In the genomic region with DNA sequence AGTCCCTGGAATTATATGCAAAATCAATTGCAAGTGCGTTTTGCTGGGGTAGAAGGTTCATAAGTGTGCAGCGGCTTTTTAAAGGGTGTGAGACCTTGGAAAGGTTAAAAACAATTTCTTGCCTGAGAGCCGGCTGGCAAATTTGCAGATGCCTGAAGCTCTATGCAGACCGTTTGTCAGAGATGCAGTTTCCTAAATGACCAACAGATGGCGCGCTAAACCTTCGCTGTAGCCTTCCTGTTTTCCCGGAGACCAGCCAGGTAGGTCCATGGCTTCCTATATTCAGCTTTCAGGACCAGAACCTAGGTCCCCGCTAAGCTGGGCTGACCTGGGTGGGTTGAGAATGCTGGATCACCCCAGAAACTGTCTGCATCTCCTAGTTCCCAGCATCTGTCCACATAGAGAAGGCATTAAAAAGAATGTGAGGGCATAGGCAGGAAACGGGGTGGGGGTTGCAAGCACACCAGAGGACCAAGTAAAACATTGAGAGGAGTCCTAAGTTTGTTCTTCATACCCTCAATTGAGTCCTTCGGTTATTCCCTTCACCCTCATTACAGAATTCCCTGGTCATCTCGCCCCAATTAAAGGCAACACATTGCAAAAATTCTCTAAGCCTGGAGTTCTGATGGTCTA, we compare ENCODE assay signal across 8 cellular contexts. TPM values are rescaled to one million over a fixed set of nuclear protein-coding genes. Genes with fewer than 3 reads are reported as not detected.
DNase-seq lines count a peak whose midpoint lies in the region; ATAC-seq and TF ChIP-seq lines count a peak whose summit lies in the region.

No MANE protein-coding gene starts in this region.

- H4K20me1 ChIP-seq in PC-9 (ENCODE audit: insufficient read depth), result no peaks in the 10 kb centered on the region

- H3K4me3 ChIP-seq in PC-9, result no peak overlapping the region
- H3K4me3 ChIP-seq in adrenal gland, result no peak overlapping the region
- H3K4me3 ChIP-seq in heart right ventricle, result no peak overlapping the region

- BruUV-seq in PC-9 (replicated peaks; lab: Mats Ljungman, UMichigan), result no TSS peak

- H3K9me3 ChIP-seq in PC-9 (ENCODE audit: insufficient read depth, low read depth), result no peaks in the 10 kb centered on the region
- H3K9me3 ChIP-seq in adrenal gland (replicated peaks in 1 of 3), result no peaks in the 10 kb centered on the region
- peaks cover 0 to 10% (median 0%) of the 10 kb centered on the region in 11 donors for H3K9me3 ChIP-seq in heart right ventricle

- H3K27ac ChIP-seq in PC-9 (no peak overlapping the region), adrenal gland (no peak overlapping the region), heart right ventricle (no peak overlapping the region)

- POLR2A ChIA-PET in PC-9 (lab: Charles Lee; ENCODE audit: unreplicated experiment), result no interaction called here

- intact Hi-C loops in PC-9 (cut with micrococcal nuclease; ENCODE audit: unreplicated experiment) (loop anchor here (1.0 to 10.0 kb wide), 5 partner anchors 132 to 483 kb away; no protein-coding TSS in a partner anchor), adrenal gland (cut with DNase I) (loop anchor here (5.0 to 10.0 kb wide), 4 partner anchors 152 to 470 kb away; no protein-coding TSS in a partner anchor), heart right ventricle (cut with DNase I) (loop anchor here (1.0 to 10.0 kb wide), 13 partner anchors 126 to 470 kb away; no protein-coding TSS in a partner anchor)

- no peaks in the 10 kb centered on the region for H3K4me1 ChIP-seq in PC-9 (replicated peaks; ENCODE audit: insufficient read depth)
- H3K4me1 ChIP-seq in adrenal gland (replicated peaks in 1 of 2), result no peaks in the 10 kb centered on the region
- H3K4me1 ChIP-seq in heart right ventricle, result no peaks in the 10 kb centered on the region

- WGBS in adrenal gland, 4 donors, result 12 to 16% (median 13%) methylated on average over 12 of the region's 12 CpGs
- WGBS in heart right ventricle, 2 donors, result 15 to 18% methylated on average over 12 of the region's 12 CpGs

- no peaks in the 10 kb centered on the region for H3K9me2 ChIP-seq in PC-9 (ENCODE audit: insufficient read depth)

- H3K27me3 ChIP-seq in PC-9 (ENCODE audit: insufficient read depth, low read depth) (peaks cover 37% of the 10 kb centered on the region), adrenal gland (peaks cover 16% of the 10 kb centered on the region), heart right ventricle (peaks cover 0 to 58% (median 42%) of the 10 kb centered on the region in 7 donors)

- CTCF ChIA-PET in PC-9 (lab: Charles Lee), result interaction anchor here (0.5 to 1.4 kb wide), 4 partner anchors 222 to 483 kb away, joined by 3 to 8 read pairs (median 7); no protein-coding TSS in a partner anchor

- DNase-seq in GM04504 (ENCODE audit: low read depth) (peak; percentile 47), LHCN-M2 (ENCODE audit: low read depth) (peak; percentile 50), PC-9 (peak; percentile 50 to 63), adrenal gland (peak; percentile 57 to 92 (median 83)), heart right ventricle (peak in 1 of 2 donors; percentile 66), pulmonary artery endothelial cell (ENCODE audit: low read depth, low spot score) (peak; percentile 24)

- H3K36me3 ChIP-seq in PC-9 (ENCODE audit: low read depth), result no peaks in the 10 kb centered on the region
- H3K36me3 ChIP-seq in adrenal gland (replicated peaks in 1 of 2), result no peaks in the 10 kb centered on the region
- no peaks in the 10 kb centered on the region for H3K36me3 ChIP-seq in heart right ventricle

- no peak overlapping the region for H3K4me2 ChIP-seq in PC-9

- no peak for TF ChIP-seq POLR2A in adrenal gland (IDR thresholded peaks at IDR 0.05)
- no peak for TF ChIP-seq POLR2A in GM18505 (IDR thresholded peaks at IDR 0.05; ENCODE audit: borderline replicate concordance, extremely low read depth, insufficient read depth, insufficient read length)

- peak; percentile 94 for TF ChIP-seq CTCF in PC-9 (conservative IDR thresholded peaks at IDR 0.05)
- peak; percentile 80 to 89 (median 88) for TF ChIP-seq CTCF in adrenal gland (IDR thresholded peaks at IDR 0.05)
- TF ChIP-seq CTCF in heart right ventricle (IDR thresholded peaks at IDR 0.05), result peak; percentile 77 to 93 (median 87)

- no peaks in the 10 kb centered on the region for H3F3A ChIP-seq in PC-9 (ENCODE audit: insufficient read depth, low read depth)

- ATAC-seq in heart right ventricle (peak in 6 of 8 donors; percentile 36 to 73 (median 55)), GM18505 (IDR thresholded peaks at IDR 0.05; ENCODE audit: unreplicated experiment) (no peak), HG03432 (IDR thresholded peaks at IDR 0.05; ENCODE audit: unreplicated experiment) (no peak)

- H2AFZ ChIP-seq in PC-9, result no peak overlapping the region

- H3K79me2 ChIP-seq in PC-9 (ENCODE audit: low read depth), result no peaks in the 10 kb centered on the region

RNA-seq across cellular contexts. Expression of gene NOS1, which starts 5.7 kb away (rescaled TPM):
- total RNA-seq in LHCN-M2 (2014; rRNA removed), result not detected in 2 replicates
- not detected for polyA plus RNA-seq in LHCN-M2 (2012)
- total RNA-seq in PC-9 (2021), result not detected in 2 replicates
- total RNA-seq in adrenal gland, result under 1 TPM in 6 of 8 donors, not detected in 2; under 0.01 to 0.18 (median 0.05) TPM
- under 1 TPM; under 0.01 to 0.26 (median 0.07) TPM for polyA plus RNA-seq in adrenal gland
- total RNA-seq in heart right ventricle, result 1 to 10 TPM in 1 of 10 donors, under 1 TPM in 9; 0.22 to 2.8 (median 0.50) TPM
- under 1 TPM in 1 of 2 donors, not detected in 1; 0.01 TPM for polyA plus RNA-seq in heart right ventricle
- total RNA-seq in pulmonary artery endothelial cell, result 0.04 and 0.07 TPM in 2 replicates

Comparison
In these comparisons a context has a peak if more than half of its experiments do, and no peak if none do; other contexts are left out.
1. ATAC-seq: peak in heart right ventricle (6 of 8); none in GM18505 (single experiment) and HG03432 (single experiment).
2. Peak in every context shown above with its lines, with median percentiles within 50 percentile points of each other: CTCF ChIP-seq.